In genomic region chr17:51640108-51640622, GRCh38 we compare ENCODE assay signal across 8 cellular contexts.
DNase-seq lines count a peak whose midpoint lies in the region; ATAC-seq and TF ChIP-seq lines count a peak whose summit lies in the region.

No MANE protein-coding gene starts in this region.

- H3K27ac Mint-ChIP-seq in naive thymus-derived CD4-positive, alpha-beta T cell: no peak overlapping the region

- no peaks in the 10 kb centered on the region for H3K27me3 ChIP-seq in WERI-Rb-1 (ENCODE audit: insufficient read depth, low read depth, severe bottlenecking)
- H3K27me3 ChIP-seq in naive thymus-derived CD4-positive, alpha-beta T cell (ENCODE audit: control insufficient read depth in 2 of 2, insufficient read depth in 2 of 2, low read length in 2 of 2): no peaks in the 10 kb centered on the region

- POLR2A ChIA-PET in naive thymus-derived CD4-positive, alpha-beta T cell (lab: Charles Lee): no interaction called here

- H3K36me3 Mint-ChIP-seq in naive thymus-derived CD4-positive, alpha-beta T cell: no peaks in the 10 kb centered on the region

- no peak overlapping the region for H3K4me3 ChIP-seq in WERI-Rb-1 (ENCODE audit: low read depth, low read length)
- no peak overlapping the region for H3K4me3 ChIP-seq in naive thymus-derived CD4-positive, alpha-beta T cell (ENCODE audit: low read length)

- no peak for ATAC-seq in naive thymus-derived CD4-positive, alpha-beta T cell
- ATAC-seq in GM21526 (IDR thresholded peaks at IDR 0.05; ENCODE audit: low FRiP score, unreplicated experiment): no peak
- no peak for ATAC-seq in GM21619 (IDR thresholded peaks at IDR 0.05; ENCODE audit: unreplicated experiment)

- peak; percentile 34 for DNase-seq in NCI-H345 (lab: John Stamatoyannopoulos, UW)
- no peak for DNase-seq in NCI-H345 treated with DMSO at 0.1 percent for 48 hours (lab: John Stamatoyannopoulos, UW; ENCODE audit: unreplicated experiment)
- DNase-seq in HT1080 (ENCODE audit: low read depth): peak; percentile 63
- DNase-seq in WERI-Rb-1: peak; percentile 17
- peak in 5 of 9 donors; percentile 5 to 19 (median 9) for DNase-seq in naive thymus-derived CD4-positive, alpha-beta T cell
- no peak for DNase-seq in GDM1 (lab: John Stamatoyannopoulos, UW)

- H3K9me3 ChIP-seq in WERI-Rb-1 (ENCODE audit: severe bottlenecking): no peaks in the 10 kb centered on the region
- no peaks in the 10 kb centered on the region for H3K9me3 ChIP-seq in naive thymus-derived CD4-positive, alpha-beta T cell (ENCODE audit: control insufficient read depth in 2 of 3, low read length in 3 of 3)

- H3K27me3 Mint-ChIP-seq in naive thymus-derived CD4-positive, alpha-beta T cell: peaks cover 4 to 18% (median 15%) of the 10 kb centered on the region in 5 donors

- no peak overlapping the region for H3K27ac ChIP-seq in WERI-Rb-1
- no peak overlapping the region for H3K27ac ChIP-seq in naive thymus-derived CD4-positive, alpha-beta T cell (ENCODE audit: low read depth, low read length)

- H3K4me1 ChIP-seq in naive thymus-derived CD4-positive, alpha-beta T cell (ENCODE audit: control insufficient read depth in 2 of 2, insufficient read depth in 2 of 2, low read length in 2 of 2): no peaks in the 10 kb centered on the region

- no peaks in the 10 kb centered on the region for H3K9me3 Mint-ChIP-seq in naive thymus-derived CD4-positive, alpha-beta T cell

- no peaks in the 10 kb centered on the region for H3K36me3 ChIP-seq in WERI-Rb-1
- H3K36me3 ChIP-seq in naive thymus-derived CD4-positive, alpha-beta T cell (ENCODE audit: control insufficient read depth in 2 of 3, insufficient read depth in 3 of 3, low read length in 3 of 3): no peaks in the 10 kb centered on the region

- H3K4me3 Mint-ChIP-seq in naive thymus-derived CD4-positive, alpha-beta T cell: no peak overlapping the region

- intact Hi-C loops in naive thymus-derived CD4-positive, alpha-beta T cell (cut with micrococcal nuclease): loop anchor here in 1 of 2 donors (2.0 kb wide), 1 partner anchor 341 kb away; no protein-coding TSS in a partner anchor

- CTCF ChIA-PET in naive thymus-derived CD4-positive, alpha-beta T cell (lab: Charles Lee): interaction anchor here (0.7 to 3.5 kb wide), 3 partner anchors 104 to 341 kb away, joined by 3 to 19 read pairs (median 3); no protein-coding TSS in a partner anchor

- no peaks in the 10 kb centered on the region for H3K4me1 Mint-ChIP-seq in naive thymus-derived CD4-positive, alpha-beta T cell

- TF ChIP-seq CTCF in WERI-Rb-1 (IDR thresholded peaks at IDR 0.05; ENCODE audit: low read depth, low read length): peak; percentile 81

Comparison
In these comparisons a context has a peak if more than half of its experiments do, and no peak if none do; other contexts are left out.
1. DNase-seq: peak in NCI-H345 (single experiment), HT1080 (single experiment), WERI-Rb-1 (single experiment) and naive thymus-derived CD4-positive, alpha-beta T cell (5 of 9); none in NCI-H345 treated with DMSO at 0.1 percent for 48 hours (single experiment) and GDM1 (single experiment).